ENCODE assay signal across 28 cellular contexts in genomic region chr1:204262506-204263239, GRCh38. TPM values are rescaled to one million over a fixed set of nuclear protein-coding genes. Genes with fewer than 3 reads are reported as not detected.
A peak's percentile ranks its signal among the peaks of the same experiment; 100 is the strongest.
DNase-seq lines count a peak whose midpoint lies in the region; ATAC-seq and TF ChIP-seq lines count a peak whose summit lies in the region.
"Had no signal": no experiment of that assay in that cellular context is flagged by ENCODE, and none has a peak within 500 bp of the region (broad histone marks: within the 10 kb centered on the region; RNA-seq: fewer than 3 reads in every experiment).

No MANE protein-coding gene starts in this region.

- H3K9me3 Mint-ChIP-seq in endothelial cell (ENCODE audit: unreplicated experiment) = no peaks in the 10 kb centered on the region
- no peaks in the 10 kb centered on the region for H3K9me3 Mint-ChIP-seq in neural crest cell
- H3K9me3 Mint-ChIP-seq: activated T-helper 17 cell treated with anti-CD3 and anti-CD28 coated beads, Interleukin-2, amount 50 U/mL, for 72 hours; effector memory CD8-positive, alpha-beta T cell had no signal

- ATAC-seq in GM19455 (IDR thresholded peaks at IDR 0.05; ENCODE audit: unreplicated experiment) (no peak), HG02884 (IDR thresholded peaks at IDR 0.05; ENCODE audit: unreplicated experiment) (no peak)
- ATAC-seq: activated T-helper 17 cell treated with anti-CD3 and anti-CD28 coated beads, Interleukin-2, amount 50 U/mL, for 72 hours; effector memory CD8-positive, alpha-beta T cell; HepG2; Panc1; T-helper 17 cell had no signal

- H3K4me2 ChIP-seq in BLaER1 = peak overlapping the region; percentile 94

- H3K4me3 ChIP-seq in BLaER1 (no peak overlapping the region), Peyer's patch (no peak overlapping the region)
- H3K4me3 ChIP-seq: SJSA1, uterus had no signal

- H3K4me3 Mint-ChIP-seq in endothelial cell (ENCODE audit: unreplicated experiment) (no peak overlapping the region), neural crest cell (peak overlapping the region; percentile 28)
- H3K4me3 Mint-ChIP-seq: activated naive CD8-positive, alpha-beta T cell; activated T-helper 17 cell treated with anti-CD3 and anti-CD28 coated beads, Interleukin-2, amount 50 U/mL, for 72 hours; effector memory CD8-positive, alpha-beta T cell; T-helper 17 cell had no signal

- H3K36me3 ChIP-seq in BLaER1 (no peaks in the 10 kb centered on the region), Peyer's patch (peaks cover 0 to 65% (median 0%) of the 10 kb centered on the region in 3 donors)
- H3K36me3 ChIP-seq: neutrophil, SJSA1, uterus had no signal

- no peaks in the 10 kb centered on the region for H4K20me1 ChIP-seq in BLaER1

- TF ChIP-seq POLR2A in Peyer's patch (IDR thresholded peaks at IDR 0.05) = no peak

- no peaks in the 10 kb centered on the region for H3K27me3 ChIP-seq in BLaER1
- no peaks in the 10 kb centered on the region for H3K27me3 ChIP-seq in Peyer's patch
- H3K27me3 ChIP-seq: neutrophil, SJSA1, uterus had no signal

- H3K4me1 Mint-ChIP-seq in endothelial cell (ENCODE audit: unreplicated experiment) (peaks cover 3% of the 10 kb centered on the region), neural crest cell (peaks cover 31% of the 10 kb centered on the region)
- H3K4me1 Mint-ChIP-seq: activated T-helper 17 cell treated with anti-CD3 and anti-CD28 coated beads, Interleukin-2, amount 50 U/mL, for 72 hours had no signal

- H3K9me3 ChIP-seq in BLaER1 = no peaks in the 10 kb centered on the region
- H3K9me3 ChIP-seq in Peyer's patch = no peaks in the 10 kb centered on the region
- H3K9me3 ChIP-seq: neutrophil, SJSA1, uterus had no signal

- H3K36me3 Mint-ChIP-seq in endothelial cell (ENCODE audit: low read depth, unreplicated experiment) (peaks cover 3% of the 10 kb centered on the region), neural crest cell (ENCODE audit: low read depth) (no peaks in the 10 kb centered on the region)
- H3K36me3 Mint-ChIP-seq: activated naive CD8-positive, alpha-beta T cell had no signal

- peaks cover 68% of the 10 kb centered on the region for H3K4me1 ChIP-seq in BLaER1
- peaks cover 0 to 32% (median 3%) of the 10 kb centered on the region in 4 donors for H3K4me1 ChIP-seq in Peyer's patch
- H3K4me1 ChIP-seq: uterus had no signal

- peak; percentile 28 to 68 for DNase-seq in NCI-H526 (lab: John Stamatoyannopoulos, UW)
- DNase-seq in endothelial cell (ENCODE audit: low spot score) = no peak
- DNase-seq in neural crest cell (ENCODE audit: low read depth, low spot score) = peak; percentile 37
- no peak for DNase-seq in Peyer's patch
- no peak for DNase-seq in NCI-H2196 treated with DMSO at 0.1 percent for 48 hours (lab: John Stamatoyannopoulos, UW; ENCODE audit: unreplicated experiment)
- DNase-seq: ACHN; activated CD8-positive, alpha-beta memory T cell treated with anti-CD3 and anti-CD28 coated beads, Interleukin-2, amount 50 U/mL, for 4 hours; effector memory CD8-positive, alpha-beta T cell; H7; kidney glomerular epithelial cell; NCI-H1092; NCI-H2029 treated with DMSO at 0.1 percent for 48 hours; NCI-H446 treated with DMSO at 0.1 percent for 48 hours; stimulated activated CD4-positive, alpha-beta T cell treated with anti-CD3 and anti-CD28 coated beads, Interleukin-12 subunit alpha, Interleukin-12 subunit beta, amount 100 ng/mL, for 4 hours; stimulated activated CD4-positive, alpha-beta T cell treated with anti-CD3 and anti-CD28 coated beads, Interleukin-4, amount 100 ng/mL, for 4 hours; T-helper 17 cell; uterus had no signal

- TF ChIP-seq CTCF in endothelial cell (IDR thresholded peaks at IDR 0.05; ENCODE audit: unreplicated experiment) (no peak), neural crest cell (conservative IDR thresholded peaks at IDR 0.05) (no peak), Peyer's patch (IDR thresholded peaks at IDR 0.05) (no peak)

- H3K27ac ChIP-seq in BLaER1 (peak overlapping the region; percentile 79), Peyer's patch (no peak overlapping the region)
- H3K27ac ChIP-seq: HL-60, neutrophil, SJSA1, uterus had no signal

- H3K9ac ChIP-seq in BLaER1 = peak overlapping the region; percentile 52; the same call in 1 of the 2 replicates

- H3K27me3 Mint-ChIP-seq in endothelial cell (ENCODE audit: unreplicated experiment) = peaks cover 10% of the 10 kb centered on the region
- H3K27me3 Mint-ChIP-seq in neural crest cell (ENCODE audit: low read depth) = no peaks in the 10 kb centered on the region
- H3K27me3 Mint-ChIP-seq: activated naive CD8-positive, alpha-beta T cell; activated T-helper 17 cell treated with anti-CD3 and anti-CD28 coated beads, Interleukin-2, amount 50 U/mL, for 72 hours had no signal

- peak overlapping the region; percentile 32 for H3K27ac Mint-ChIP-seq in endothelial cell (ENCODE audit: unreplicated experiment)
- peak overlapping the region; percentile 30 for H3K27ac Mint-ChIP-seq in neural crest cell (ENCODE audit: unreplicated experiment)
- H3K27ac Mint-ChIP-seq: activated naive CD8-positive, alpha-beta T cell; effector memory CD8-positive, alpha-beta T cell; T-helper 17 cell had no signal

RNA-seq across cellular contexts. Expression of gene GOLT1A, which starts 48.9 kb away (rescaled TPM):
- total RNA-seq in endothelial cell (ENCODE audit: unreplicated experiment) (0.51 TPM), neural crest cell (not detected in 2 replicates), Peyer's patch (100 to 1,000 TPM in 1 of 4 donors, 10 to 100 TPM in 3; 11.6 to 101 (median 69.1) TPM)
- total RNA-seq: glomerular endothelial cell, SJSA1 had no signal

Comparison
In these comparisons a context has a peak if more than half of its experiments do, and no peak if none do; other contexts are left out.
1. DNase-seq: peak in NCI-H526 (2 of 2) and neural crest cell (single experiment); none in endothelial cell (single experiment), Peyer's patch (0 of 3) and NCI-H2196 treated with DMSO at 0.1 percent for 48 hours (single experiment).